ENCODE assay signal across 18 cellular contexts in genomic region chr9:75333624-75334023, GRCh38.
DNase-seq lines count a peak whose midpoint lies in the region; ATAC-seq and TF ChIP-seq lines count a peak whose summit lies in the region.
"Had no signal": no experiment of that assay in that cellular context is flagged by ENCODE, and none has a peak within 500 bp of the region (broad histone marks: within the 10 kb centered on the region; RNA-seq: fewer than 3 reads in every experiment).

No MANE protein-coding gene starts in this region.

- CTCF ChIA-PET in SK-N-SH (lab: Yijun Ruan, JAX), result interaction anchor here (0.6 kb wide), 2 partner anchors 143 to 533 kb away, joined by 3 to 4 read pairs; no protein-coding TSS in a partner anchor

- H3K4me1 ChIP-seq in SK-N-SH (ENCODE audit: control insufficient read depth in 1 of 2, insufficient read depth in 2 of 2, low read depth in 1 of 2, low read length in 1 of 2), result no peaks in the 10 kb centered on the region
- H3K4me1 ChIP-seq in adrenal gland (replicated peaks in 1 of 2), result no peaks in the 10 kb centered on the region
- H3K4me1 ChIP-seq in liver (ENCODE audit: control insufficient read depth in 4 of 4, insufficient read depth in 4 of 4, low read length in 3 of 4), result no peaks in the 10 kb centered on the region
- no peaks in the 10 kb centered on the region for H3K4me1 ChIP-seq in thoracic aorta (ENCODE audit: control insufficient read depth in 1 of 2, low read depth in 2 of 2)
- H3K4me1 ChIP-seq: A549, pancreas had no signal

- TF ChIP-seq CTCF in SK-N-SH (IDR thresholded peaks at IDR 0.05) (no peak), adrenal gland (IDR thresholded peaks at IDR 0.05) (peak in 4 of 6 experiments; percentile 19 to 47 (median 29)), liver (IDR thresholded peaks at IDR 0.05; ENCODE audit: low read depth, low read length, missing input control) (no peak), thoracic aorta (IDR thresholded peaks at IDR 0.05) (peak; percentile 19)

- intact Hi-C loops in adrenal gland (cut with DNase I), result no loop called here

- H4K20me1 ChIP-seq in SK-N-SH (ENCODE audit: insufficient read depth), result no peaks in the 10 kb centered on the region

- H3K9me3 ChIP-seq in SK-N-SH (no peaks in the 10 kb centered on the region), adrenal gland (replicated peaks in 1 of 3) (no peaks in the 10 kb centered on the region), liver (ENCODE audit: control insufficient read depth in 4 of 4, low read length in 3 of 4) (peaks cover 0 to 6% (median 0%) of the 10 kb centered on the region in 4 donors), thoracic aorta (no peaks in the 10 kb centered on the region)
- H3K9me3 ChIP-seq: A549, pancreas had no signal

- H3K27ac ChIP-seq in SK-N-SH (ENCODE audit: low read depth in 2 of 2, low read length in 1 of 2) (no peak overlapping the region), adrenal gland (no peak overlapping the region), liver (ENCODE audit: low read depth in 1 of 2, low read length in 2 of 2) (no peak overlapping the region), thoracic aorta (no peak overlapping the region)
- H3K27ac ChIP-seq: A549, pancreas had no signal

- no peak for TF ChIP-seq POLR2A in adrenal gland (IDR thresholded peaks at IDR 0.05)

- H3K27me3 ChIP-seq in SK-N-SH (ENCODE audit: insufficient read depth), result no peaks in the 10 kb centered on the region
- no peaks in the 10 kb centered on the region for H3K27me3 ChIP-seq in adrenal gland
- H3K27me3 ChIP-seq in liver (ENCODE audit: control insufficient read depth in 4 of 4, insufficient read depth in 4 of 4, low read length in 3 of 4), result no peaks in the 10 kb centered on the region
- no peaks in the 10 kb centered on the region for H3K27me3 ChIP-seq in thoracic aorta (replicated peaks; ENCODE audit: insufficient read depth)

- no peak overlapping the region for H3K4me3 ChIP-seq in SK-N-SH (ENCODE audit: low read depth in 2 of 2, low read length in 1 of 2)
- no peak overlapping the region for H3K4me3 ChIP-seq in adrenal gland
- no peak overlapping the region for H3K4me3 ChIP-seq in liver (ENCODE audit: low read depth in 1 of 3, low read length in 3 of 3)
- H3K4me3 ChIP-seq in thoracic aorta, result no peak overlapping the region
- H3K4me3 ChIP-seq: A549, pancreas had no signal

- H3K36me3 ChIP-seq in SK-N-SH (replicated peaks in 1 of 2; ENCODE audit: control insufficient read depth in 1 of 2, insufficient read depth in 2 of 2, low read length in 1 of 2) (no peaks in the 10 kb centered on the region), adrenal gland (replicated peaks in 1 of 2) (no peaks in the 10 kb centered on the region), liver (ENCODE audit: control insufficient read depth in 4 of 4, insufficient read depth in 3 of 4, low read depth in 1 of 4, low read length in 3 of 4) (no peaks in the 10 kb centered on the region), thoracic aorta (no peaks in the 10 kb centered on the region)
- H3K36me3 ChIP-seq: pancreas had no signal

- H2AFZ ChIP-seq in SK-N-SH (ENCODE audit: low read depth), result no peak overlapping the region

- TF ChIP-seq RAD21 in SK-N-SH (IDR thresholded peaks at IDR 0.05; ENCODE audit: low read length) (peak; percentile 39; the same call in 1 of the 2 replicates), liver (IDR thresholded peaks at IDR 0.05) (peak; percentile 17 to 47)

- no peak for ATAC-seq in SK-N-SH treated with all-trans-retinoic acid at 6 μM for 48 hours
- no peak for ATAC-seq in thoracic aorta (ENCODE audit: insufficient number of reproducible peaks, low FRiP score, low read depth)
- no peak for ATAC-seq in GM19023 (IDR thresholded peaks at IDR 0.05; ENCODE audit: unreplicated experiment)
- ATAC-seq: A549; effector memory CD8-positive, alpha-beta T cell; left colon; pancreas had no signal

- POLR2A ChIA-PET in SK-N-SH (lab: Yijun Ruan, JAX), result no interaction called here

- DNase-seq in SK-N-SH (no peak), adrenal gland (no peak), thoracic aorta (ENCODE audit: low spot score) (no peak), NCI-H1105 (lab: John Stamatoyannopoulos, UW) (no peak), amygdala (lab: John Stamatoyannopoulos, UW) (no peak)
- DNase-seq: CD4-positive, CD25-positive, alpha-beta regulatory T cell; DMS79; effector memory CD8-positive, alpha-beta T cell; left colon; NCI-H510A; pancreas; stimulated activated CD4-positive, alpha-beta T cell treated with anti-CD3 and anti-CD28 coated beads, Interleukin-12 subunit alpha, Interleukin-12 subunit beta, amount 100 ng/mL, for 4 hours; T1000; trophoblast cell had no signal

- no peaks in the 10 kb centered on the region for H3F3A ChIP-seq in SK-N-SH (replicated peaks; ENCODE audit: insufficient read depth)

- no peak for TF ChIP-seq EP300 in SK-N-SH (IDR thresholded peaks at IDR 0.05; ENCODE audit: borderline replicate concordance in 1 of 2, low read depth in 1 of 2, low read length in 1 of 2)

- H3K9ac ChIP-seq in SK-N-SH, result no peak overlapping the region
- no peak overlapping the region for H3K9ac ChIP-seq in liver (ENCODE audit: low read depth in 1 of 2, low read length in 2 of 2)

- no peak overlapping the region for H3K4me2 ChIP-seq in SK-N-SH
- H3K4me2 ChIP-seq: A549 had no signal

- H3K9me2 ChIP-seq in SK-N-SH, result no peaks in the 10 kb centered on the region

- H3K79me2 ChIP-seq in SK-N-SH (ENCODE audit: insufficient read depth), result no peaks in the 10 kb centered on the region

- 0% methylated on average over 2 of the region's 2 CpGs for WGBS in SK-N-SH (ENCODE audit: low lambda C conversion rate)
- 59 to 74% (median 69%) methylated on average over 2 of the region's 2 CpGs for WGBS in adrenal gland, 4 donors
- 55% methylated on average over 2 of the region's 2 CpGs for WGBS in liver

TF ChIP-seq in SK-N-SH, 30 proteins besides CTCF, POLR2A, EP300 and RAD21 (continues in another document):
- TF ChIP-seq FOXM1 (IDR thresholded peaks at IDR 0.05; ENCODE audit: low read depth) (no peak), NFIC (IDR thresholded peaks at IDR 0.05; ENCODE audit: borderline replicate concordance) (no peak), CHD2 (IDR thresholded peaks at IDR 0.05; ENCODE audit: low read length, partially characterized antibody) (no peak), POLR2AphosphoS5 (IDR thresholded peaks at IDR 0.05; ENCODE audit: low read depth, low read length) (no peak), ELF1 (IDR thresholded peaks at IDR 0.05) (no peak), MEF2A (IDR thresholded peaks at IDR 0.05; ENCODE audit: borderline replicate concordance, low read depth) (no peak)
- TF ChIP-seq, protein P1, sequence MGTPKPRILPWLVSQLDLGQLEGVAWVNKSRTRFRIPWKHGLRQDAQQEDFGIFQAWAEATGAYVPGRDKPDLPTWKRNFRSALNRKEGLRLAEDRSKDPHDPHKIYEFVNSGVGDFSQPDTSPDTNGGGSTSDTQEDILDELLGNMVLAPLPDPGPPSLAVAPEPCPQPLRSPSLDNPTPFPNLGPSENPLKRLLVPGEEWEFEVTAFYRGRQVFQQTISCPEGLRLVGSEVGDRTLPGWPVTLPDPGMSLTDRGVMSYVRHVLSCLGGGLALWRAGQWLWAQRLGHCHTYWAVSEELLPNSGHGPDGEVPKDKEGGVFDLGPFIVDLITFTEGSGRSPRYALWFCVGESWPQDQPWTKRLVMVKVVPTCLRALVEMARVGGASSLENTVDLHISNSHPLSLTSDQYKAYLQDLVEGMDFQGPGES (IDR thresholded peaks at IDR 0.05; ENCODE audit: low read depth, low read length), result no peak

TF ChIP-seq in SK-N-SH treated with all-trans-retinoic acid at 6 μM for 48 hours, 23 proteins besides CTCF, POLR2A, EP300 and RAD21 (continues in another document):
- TF ChIP-seq ESRRG (CRISPR knock-in tag; IDR thresholded peaks at IDR 0.05), result no peak
- TF ChIP-seq, protein P2, sequence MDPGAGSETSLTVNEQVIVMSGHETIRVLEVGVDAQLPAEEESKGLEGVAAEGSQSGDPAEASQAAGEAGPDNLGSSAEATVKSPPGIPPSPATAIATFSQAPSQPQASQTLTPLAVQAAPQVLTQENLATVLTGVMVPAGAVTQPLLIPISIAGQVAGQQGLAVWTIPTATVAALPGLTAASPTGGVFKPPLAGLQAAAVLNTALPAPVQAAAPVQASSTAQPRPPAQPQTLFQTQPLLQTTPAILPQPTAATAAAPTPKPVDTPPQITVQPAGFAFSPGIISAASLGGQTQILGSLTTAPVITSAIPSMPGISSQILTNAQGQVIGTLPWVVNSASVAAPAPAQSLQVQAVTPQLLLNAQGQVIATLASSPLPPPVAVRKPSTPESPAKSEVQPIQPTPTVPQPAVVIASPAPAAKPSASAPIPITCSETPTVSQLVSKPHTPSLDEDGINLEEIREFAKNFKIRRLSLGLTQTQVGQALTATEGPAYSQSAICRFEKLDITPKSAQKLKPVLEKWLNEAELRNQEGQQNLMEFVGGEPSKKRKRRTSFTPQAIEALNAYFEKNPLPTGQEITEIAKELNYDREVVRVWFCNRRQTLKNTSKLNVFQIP (CRISPR knock-in tag; IDR thresholded peaks at IDR 0.05; ENCODE audit: borderline replicate concordance, low read depth), result no peak

TF ChIP-seq in liver, 16 proteins besides CTCF, POLR2A, EP300 and RAD21 (continues in another document):
- no peak for TF ChIP-seq JUND (IDR thresholded peaks at IDR 0.05)
- TF ChIP-seq NR2F2 (IDR thresholded peaks at IDR 0.05), result no peak
- TF ChIP-seq HNF4A (conservative IDR thresholded peaks at IDR 0.05), result no peak
- no peak for TF ChIP-seq TAF1 (conservative IDR thresholded peaks at IDR 0.05)
- no peak for TF ChIP-seq ATF3 (IDR thresholded peaks at IDR 0.05)
- TF ChIP-seq SP1 (IDR thresholded peaks at IDR 0.05), result no peak

Comparison
In these comparisons a context has a peak if more than half of its experiments do, and no peak if none do; other contexts are left out.
1. CTCF ChIP-seq: peak in adrenal gland (4 of 6) and thoracic aorta (single experiment); none in SK-N-SH (single experiment) and liver (single experiment).